ENCODE assay signal across 20 cellular contexts in the genomic region with DNA sequence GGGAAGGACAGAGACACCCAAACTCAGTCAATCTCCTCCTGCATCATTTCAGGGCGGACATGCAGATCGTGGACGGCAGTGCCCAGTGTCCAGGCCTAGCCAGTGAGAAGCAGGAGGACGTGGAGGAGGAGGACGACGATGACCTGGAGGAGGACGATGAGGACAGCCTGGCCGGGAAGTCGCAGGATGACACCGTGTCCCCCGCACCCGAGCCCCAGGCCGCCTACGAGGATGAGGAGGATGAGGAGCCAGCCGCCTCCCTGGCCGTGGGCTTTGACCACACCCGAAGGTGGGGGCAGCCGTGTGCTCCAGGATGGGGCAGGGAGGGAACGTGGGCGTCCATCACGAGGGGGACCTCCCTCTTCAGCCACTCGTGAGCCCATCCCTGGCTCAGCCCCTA. TPM values are rescaled to one million over a fixed set of nuclear protein-coding genes. Genes with fewer than 3 reads are reported as not detected.
DNase-seq lines count a peak whose midpoint lies in the region; ATAC-seq, FAIRE-seq and TF ChIP-seq lines count a peak whose summit lies in the region.
"Had no signal": no experiment of that assay in that cellular context is flagged by ENCODE, and none has a peak within 500 bp of the region (broad histone marks: within the 10 kb centered on the region; RNA-seq: fewer than 3 reads in every experiment).

No MANE protein-coding gene starts in this region.

- H3K36me3 ChIP-seq in right atrium auricular region (no peaks in the 10 kb centered on the region), Panc1 (ENCODE audit: control insufficient read depth, insufficient read depth, low read length) (peaks cover 6% of the 10 kb centered on the region; the same call in 1 of the 2 replicates), kidney (ENCODE audit: control insufficient read depth in 1 of 2, insufficient read depth in 2 of 2, low read length in 2 of 2) (peaks cover 2 to 8% of the 10 kb centered on the region in 2 donors)
- no peaks in the 10 kb centered on the region for H3K36me3 ChIP-seq in CD4-positive, alpha-beta memory T cell (ENCODE audit: insufficient read depth, low read length)
- H3K36me3 ChIP-seq: BLaER1 had no signal

- no peaks in the 10 kb centered on the region for H3K9me3 Mint-ChIP-seq in CD4-positive, alpha-beta memory T cell
- H3K9me3 Mint-ChIP-seq: CD8-positive, alpha-beta T cell; H9 had no signal

- in situ Hi-C loops in Panc1 (cut with HindIII; ENCODE audit: low pct_unique_long_range_greater_than_20kb, low sequenced_read_pairs): no loop called here

- H3K36me3 Mint-ChIP-seq in CD4-positive, alpha-beta memory T cell: no peaks in the 10 kb centered on the region
- H3K36me3 Mint-ChIP-seq: CD14-positive monocyte; CD8-positive, alpha-beta T cell had no signal

- no peak overlapping the region for H3K27ac Mint-ChIP-seq in CD4-positive, alpha-beta memory T cell
- H3K27ac Mint-ChIP-seq: CD8-positive, alpha-beta T cell; H9 had no signal

- peaks cover 0 to 1% of the 10 kb centered on the region in 2 donors for H3K27me3 Mint-ChIP-seq in CD4-positive, alpha-beta memory T cell

- H3K27me3 ChIP-seq in right atrium auricular region (no peaks in the 10 kb centered on the region), Panc1 (ENCODE audit: control insufficient read depth, insufficient read depth, low read length) (no peaks in the 10 kb centered on the region)
- H3K27me3 ChIP-seq in CD4-positive, alpha-beta memory T cell (ENCODE audit: insufficient read depth, low read length): no peaks in the 10 kb centered on the region

- peak; percentile 39 for DNase-seq in Right ventricle myocardium superior
- DNase-seq in right atrium auricular region (ENCODE audit: low spot score): no peak
- DNase-seq in Panc1 (ENCODE audit: low read depth, low spot score): no peak
- peak; percentile 63 for DNase-seq in kidney
- DNase-seq in CD4-positive, alpha-beta memory T cell: no peak
- no peak for DNase-seq in NCI-H2081 treated with DMSO at 0.1 percent for 48 hours (lab: John Stamatoyannopoulos, UW)
- DNase-seq: CD8-positive, alpha-beta T cell; DMS 273 treated with DMSO at 0.1 percent for 48 hours; GOT3; IMR-90; KBM-7 had no signal

- FAIRE-seq in kidney (lab: Jason Lieb, UNC): no peak
- FAIRE-seq: G401.6, GM12892, GM18507 had no signal

- H3K4me1 Mint-ChIP-seq in CD4-positive, alpha-beta memory T cell: no peaks in the 10 kb centered on the region
- H3K4me1 Mint-ChIP-seq: CD14-positive monocyte had no signal

- H3K4me1 ChIP-seq in right atrium auricular region (no peaks in the 10 kb centered on the region), Panc1 (ENCODE audit: control insufficient read depth, insufficient read depth, low read length) (no peaks in the 10 kb centered on the region), kidney (ENCODE audit: control insufficient read depth in 1 of 2, insufficient read depth in 1 of 2, low read depth in 1 of 2, low read length in 2 of 2) (no peaks in the 10 kb centered on the region)
- H3K4me1 ChIP-seq in CD4-positive, alpha-beta memory T cell (ENCODE audit: insufficient read depth, low read length): no peaks in the 10 kb centered on the region
- H3K4me1 ChIP-seq: BLaER1 had no signal

- no peak overlapping the region for H3K4me3 ChIP-seq in right atrium auricular region
- no peak overlapping the region for H3K4me3 ChIP-seq in Panc1 (ENCODE audit: low read depth in 2 of 2, low read length in 2 of 2)
- H3K4me3 ChIP-seq in kidney (ENCODE audit: low read length in 2 of 2): no peak overlapping the region
- no peak overlapping the region for H3K4me3 ChIP-seq in CD4-positive, alpha-beta memory T cell (ENCODE audit: low read length in 2 of 2)
- H3K4me3 ChIP-seq: BLaER1 had no signal

- intact Hi-C loops in Right ventricle myocardium superior (cut with DNase I): no loop called here
- intact Hi-C loops in Panc1 (cut with micrococcal nuclease; ENCODE audit: unreplicated experiment): no loop called here
- intact Hi-C loops in kidney (cut with DNase I): no loop called here
- intact Hi-C loops in CD4-positive, alpha-beta memory T cell (cut with micrococcal nuclease): no loop called here

- no peak overlapping the region for H3K4me3 Mint-ChIP-seq in CD4-positive, alpha-beta memory T cell
- H3K4me3 Mint-ChIP-seq: CD14-positive monocyte; CD8-positive, alpha-beta T cell; H9 had no signal

- POLR2A ChIA-PET in Panc1 (lab: Charles Lee): no interaction called here
- POLR2A ChIA-PET in CD4-positive, alpha-beta memory T cell (lab: Charles Lee; ENCODE audit: partially characterized antibody): no interaction called here

- no TSS peak for BruUV-seq in Panc1 (replicated peaks; lab: Mats Ljungman, UMichigan)

- H3K27ac ChIP-seq in right atrium auricular region (no peak overlapping the region), Panc1 (ENCODE audit: low read length) (no peak overlapping the region), kidney (ENCODE audit: low read depth in 2 of 2, low read length in 2 of 2) (no peak overlapping the region)
- no peak overlapping the region for H3K27ac ChIP-seq in CD4-positive, alpha-beta memory T cell (ENCODE audit: low read depth, low read length)
- H3K27ac ChIP-seq: BLaER1, HL-60 had no signal

- H3K9me3 ChIP-seq in right atrium auricular region: no peaks in the 10 kb centered on the region
- no peaks in the 10 kb centered on the region for H3K9me3 ChIP-seq in Panc1 (ENCODE audit: control insufficient read depth, insufficient read depth, low read depth, low read length)
- no peaks in the 10 kb centered on the region for H3K9me3 ChIP-seq in kidney (ENCODE audit: control insufficient read depth in 1 of 2, low read length in 2 of 2)
- no peaks in the 10 kb centered on the region for H3K9me3 ChIP-seq in CD4-positive, alpha-beta memory T cell (ENCODE audit: control insufficient read depth in 1 of 2, low read length in 2 of 2)
- H3K9me3 ChIP-seq: BLaER1 had no signal

- H3K9ac ChIP-seq in kidney (ENCODE audit: low read length in 2 of 2): no peak overlapping the region
- H3K9ac ChIP-seq: BLaER1 had no signal

- no peak for TF ChIP-seq CTCF in right atrium auricular region (IDR thresholded peaks at IDR 0.05)
- TF ChIP-seq CTCF in Panc1 (IDR thresholded peaks at IDR 0.05): no peak
- TF ChIP-seq CTCF in kidney (IDR thresholded peaks at IDR 0.05; ENCODE audit: borderline replicate concordance, extremely low read depth, insufficient read depth): no peak

- ATAC-seq in Right ventricle myocardium superior (ENCODE audit: poor library complexity) (no peak), Panc1 (peak; percentile 5; the same call in 1 of the 2 replicates), HG03108 (IDR thresholded peaks at IDR 0.05; ENCODE audit: unreplicated experiment) (no peak)
- ATAC-seq: CD8-positive, alpha-beta T cell had no signal

- CTCF ChIA-PET in Panc1 (lab: Charles Lee): no interaction called here
- CTCF ChIA-PET in CD4-positive, alpha-beta memory T cell (lab: Charles Lee; ENCODE audit: partially characterized antibody): no interaction called here

RNA-seq across cellular contexts. Expression of a gene that starts 23.6 kb away (rescaled TPM):
- total RNA-seq in Right ventricle myocardium superior (0.89 TPM), right atrium auricular region (1 to 10 TPM in 1 of 2 donors, under 1 TPM in 1; 0.22 to 1.5 TPM), Panc1 (2021; ENCODE audit: unreplicated experiment) (10.1 TPM), kidney (39.3 TPM)
- polyA plus RNA-seq in Panc1 (2012; ENCODE audit: insufficient read length): 7.8 TPM
- polyA plus RNA-seq in kidney (ENCODE audit: insufficient read depth, low read depth, low replicate concordance): 15.5 TPM
- under 1 TPM; 0.20 to 0.22 TPM for total RNA-seq in CD4-positive, alpha-beta memory T cell
- polyA plus RNA-seq in CD4-positive, alpha-beta memory T cell: under 1 TPM in 1 of 2 donors, not detected in 1; 0.16 TPM
- total RNA-seq: CD8-positive, alpha-beta T cell had no signal
- polyA plus RNA-seq: AG04450, CD14-positive monocyte had no signal

Comparison
In these comparisons a context has a peak if more than half of its experiments do, and no peak if none do; other contexts are left out.
1. DNase-seq: peak in Right ventricle myocardium superior (single experiment) and kidney (single experiment); none in right atrium auricular region (single experiment), Panc1 (single experiment), CD4-positive, alpha-beta memory T cell (0 of 5) and NCI-H2081 treated with DMSO at 0.1 percent for 48 hours (single experiment).